ENCODE assay signal across 18 cellular contexts in the genomic region with DNA sequence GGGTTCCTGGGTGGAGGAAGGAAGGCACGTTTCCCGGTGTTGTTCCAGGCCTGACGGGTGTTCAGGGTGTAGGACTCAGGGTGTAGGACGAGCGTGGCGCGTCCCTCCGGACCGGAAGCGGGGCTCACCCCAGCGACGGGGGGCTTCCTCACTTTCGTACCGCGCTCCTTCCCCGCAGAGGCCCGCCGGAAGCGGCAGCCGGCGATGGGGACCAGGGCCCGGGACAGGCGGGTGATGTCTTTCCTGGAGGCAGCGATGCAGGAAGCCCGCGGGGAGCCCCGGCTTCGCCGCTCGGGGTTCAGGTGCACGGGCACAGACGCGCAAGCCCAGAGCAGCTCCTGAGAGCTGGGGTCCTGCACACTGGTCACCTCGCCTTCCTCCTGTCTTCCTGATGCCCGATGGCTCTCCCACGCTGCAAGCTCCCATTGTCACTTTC. TPM values are rescaled to one million over a fixed set of nuclear protein-coding genes. Genes with fewer than 3 reads are reported as not detected.
DNase-seq lines count a peak whose midpoint lies in the region; ATAC-seq and TF ChIP-seq lines count a peak whose summit lies in the region.
"Had no signal": no experiment of that assay in that cellular context is flagged by ENCODE, and none has a peak within 500 bp of the region (broad histone marks: within the 10 kb centered on the region; RNA-seq: fewer than 3 reads in every experiment).

No MANE protein-coding gene starts in this region.

- H3K4me1 Mint-ChIP-seq in GM23338: peaks cover 2% of the 10 kb centered on the region; the same call in 2 of the 3 replicates
- peaks cover 18% of the 10 kb centered on the region for H3K4me1 Mint-ChIP-seq in stimulated activated memory B cell treated with anti-CD40 and anti-IgM and Interleukin-4, amounts not matched to agents 10 μg/mL and 1 μg/mL and 100 μg/mL, for 72 hours
- H3K4me1 Mint-ChIP-seq: endodermal cell had no signal

- POLR2A ChIA-PET in GM10248 (lab: Yijun Ruan, JAX): no interaction called here

- H3K4me2 ChIP-seq in BLaER1 treated with 17β-estradiol and CSF1 and Interleukin-3, amounts not matched to agents 10 nM and 100 nM: peak overlapping the region; percentile 86 to 97 (median 94)
- peak overlapping the region; percentile 67 for H3K4me2 ChIP-seq in GM23338
- peak overlapping the region; percentile 32 for H3K4me2 ChIP-seq in osteoblast (ENCODE audit: insufficient read depth, low read length)

- peaks cover 12% of the 10 kb centered on the region for H3K9me3 Mint-ChIP-seq in GM23338
- peaks cover 6% of the 10 kb centered on the region for H3K9me3 Mint-ChIP-seq in stimulated activated memory B cell treated with anti-CD40 and anti-IgM and Interleukin-4, amounts not matched to agents 10 μg/mL and 1 μg/mL and 100 μg/mL, for 72 hours

- peaks cover 5 to 33% (median 21%) of the 10 kb centered on the region in 11 experiments; a peak in 19 of 22 replicates for H3K27me3 ChIP-seq in BLaER1 treated with 17β-estradiol and CSF1 and Interleukin-3, amounts not matched to agents 10 nM and 100 nM
- H3K27me3 ChIP-seq in GM23338 (ENCODE audit: insufficient read depth): peaks cover 23% of the 10 kb centered on the region
- H3K27me3 ChIP-seq in osteoblast (ENCODE audit: insufficient read depth, low read length): peaks cover 50% of the 10 kb centered on the region

- peaks cover 16% of the 10 kb centered on the region for H3K27me3 Mint-ChIP-seq in GM23338 (ENCODE audit: insufficient read depth, low read depth, poor library complexity)
- peaks cover 65% of the 10 kb centered on the region for H3K27me3 Mint-ChIP-seq in stimulated activated memory B cell treated with anti-CD40 and anti-IgM and Interleukin-4, amounts not matched to agents 10 μg/mL and 1 μg/mL and 100 μg/mL, for 72 hours

- CTCF ChIA-PET in GM10248 (lab: Yijun Ruan, JAX): interaction anchor here (1.2 kb wide), 1 partner anchor 33 kb away, joined by 3 read pairs; no protein-coding TSS in a partner anchor

- H3K27ac ChIP-seq in BLaER1 treated with 17β-estradiol and CSF1 and Interleukin-3, amounts not matched to agents 10 nM and 100 nM: no peak overlapping the region
- H3K27ac ChIP-seq in GM23338 (ENCODE audit: low read depth) (no peak overlapping the region), coronary artery (no peak overlapping the region), osteoblast (ENCODE audit: low read depth, low read length) (no peak overlapping the region)
- H3K27ac ChIP-seq: gastroesophageal sphincter, spleen had no signal

- TF ChIP-seq CTCF in GM23338 (conservative IDR thresholded peaks at IDR 0.05; ENCODE audit: low read depth in 2 of 2): no peak
- no peak for TF ChIP-seq CTCF in coronary artery (IDR thresholded peaks at IDR 0.05)
- no peak for TF ChIP-seq CTCF in osteoblast (IDR thresholded peaks at IDR 0.05; ENCODE audit: extremely low read depth, low read depth, low read length)
- TF ChIP-seq CTCF in GM10248 (IDR thresholded peaks at IDR 0.05; ENCODE audit: control extremely low read depth, extremely low read depth, low read depth, missing control alignments): no peak

- H4K20me1 ChIP-seq in BLaER1 treated with 17β-estradiol and CSF1 and Interleukin-3, amounts not matched to agents 10 nM and 100 nM: peaks cover 0 to 8% (median 0%) of the 10 kb centered on the region in 11 experiments; a peak in 1 of 22 replicates
- H4K20me1 ChIP-seq in GM23338 (replicated peaks; ENCODE audit: insufficient read depth) (no peaks in the 10 kb centered on the region), osteoblast (ENCODE audit: insufficient read depth, low read length) (no peaks in the 10 kb centered on the region)

- H3K9me2 ChIP-seq in GM23338 (ENCODE audit: insufficient read depth): no peaks in the 10 kb centered on the region

- peaks cover 8 to 13% (median 11%) of the 10 kb centered on the region in 10 experiments for H3K4me1 ChIP-seq in BLaER1 treated with 17β-estradiol and CSF1 and Interleukin-3, amounts not matched to agents 10 nM and 100 nM
- H3K4me1 ChIP-seq in GM23338 (ENCODE audit: insufficient read depth) (no peaks in the 10 kb centered on the region), osteoblast (ENCODE audit: insufficient read depth, low read length) (no peaks in the 10 kb centered on the region)

- peaks cover 6% of the 10 kb centered on the region for H3K36me3 Mint-ChIP-seq in GM23338 (ENCODE audit: low read depth)
- no peaks in the 10 kb centered on the region for H3K36me3 Mint-ChIP-seq in stimulated activated memory B cell treated with anti-CD40 and anti-IgM and Interleukin-4, amounts not matched to agents 10 μg/mL and 1 μg/mL and 100 μg/mL, for 72 hours
- H3K36me3 Mint-ChIP-seq: activated naive CD4-positive, alpha-beta T cell treated with anti-CD3 and anti-CD28 coated beads, Interleukin-2, amount 50 U/mL, for 72 hours had no signal

- 0 out of 3 replicates have a peak overlapping the region, but pooled peaks have one; percentile 1 for H3K4me3 Mint-ChIP-seq in GM23338
- no peak overlapping the region for H3K4me3 Mint-ChIP-seq in stimulated activated memory B cell treated with anti-CD40 and anti-IgM and Interleukin-4, amounts not matched to agents 10 μg/mL and 1 μg/mL and 100 μg/mL, for 72 hours
- H3K4me3 Mint-ChIP-seq: CD4-positive, CD25-positive, alpha-beta regulatory T cell; endodermal cell had no signal

- peak; percentile 67 for ATAC-seq in GM23338
- ATAC-seq in HG03025 (IDR thresholded peaks at IDR 0.05; ENCODE audit: low FRiP score, unreplicated experiment): no peak
- no peak for ATAC-seq in stimulated activated memory B cell treated with anti-CD40 and anti-IgM and Interleukin-4, amounts not matched to agents 10 μg/mL and 1 μg/mL and 100 μg/mL, for 72 hours
- ATAC-seq in HG03460 (IDR thresholded peaks at IDR 0.05; ENCODE audit: unreplicated experiment): no peak
- ATAC-seq: gastroesophageal sphincter had no signal

- H3K79me2 ChIP-seq in GM23338 (replicated peaks; ENCODE audit: insufficient read depth) (no peaks in the 10 kb centered on the region), osteoblast (ENCODE audit: insufficient read depth, low read length) (no peaks in the 10 kb centered on the region)

- H2AFZ ChIP-seq in GM23338 (peak overlapping the region; percentile 69), osteoblast (ENCODE audit: low read length) (peak overlapping the region; percentile 59)

- H3K4me3 ChIP-seq in BLaER1 treated with 17β-estradiol and CSF1 and Interleukin-3, amounts not matched to agents 10 nM and 100 nM: peak overlapping the region in 9 of 10 experiments; percentile 29 to 65 (median 51); a peak in 19 of 20 replicates
- H3K4me3 ChIP-seq in GM23338: peak overlapping the region; percentile 32; the same call in 1 of the 2 replicates
- peak overlapping the region; percentile 17 for H3K4me3 ChIP-seq in coronary artery
- no peak overlapping the region for H3K4me3 ChIP-seq in osteoblast (ENCODE audit: insufficient read depth, low read length)
- H3K4me3 ChIP-seq: gastroesophageal sphincter had no signal

- H3K36me3 ChIP-seq in BLaER1 treated with 17β-estradiol and CSF1 and Interleukin-3, amounts not matched to agents 10 nM and 100 nM: no peaks in the 10 kb centered on the region
- H3K36me3 ChIP-seq in GM23338 (ENCODE audit: insufficient read depth) (no peaks in the 10 kb centered on the region), osteoblast (ENCODE audit: insufficient read depth, low read length) (no peaks in the 10 kb centered on the region)
- H3K36me3 ChIP-seq: gastroesophageal sphincter, spleen had no signal

- peak overlapping the region in 5 of 11 experiments; percentile 3 to 44 (median 6); a peak in 3 of 22 replicates for H3K9ac ChIP-seq in BLaER1 treated with 17β-estradiol and CSF1 and Interleukin-3, amounts not matched to agents 10 nM and 100 nM

- peaks cover 20 to 28% (median 25%) of the 10 kb centered on the region in 11 experiments for H3K9me3 ChIP-seq in BLaER1 treated with 17β-estradiol and CSF1 and Interleukin-3, amounts not matched to agents 10 nM and 100 nM (replicated peaks in 1 of 11)
- H3K9me3 ChIP-seq in osteoblast (ENCODE audit: low read depth, low read length): no peaks in the 10 kb centered on the region

- DNase-seq in GM23338 (ENCODE audit: low spot score): no peak
- DNase-seq in coronary artery (ENCODE audit: low spot score): peak; percentile 60
- no peak for DNase-seq in osteoblast (ENCODE audit: insufficient read length, low spot score, missing footprints)
- no peak for DNase-seq in GM10248 (ENCODE audit: extremely low spot score)
- DNase-seq: CD4-positive, CD25-positive, alpha-beta regulatory T cell; central memory CD4-positive, alpha-beta T cell; EL; Right ventricle myocardium superior; spleen; substantia nigra had no signal

- no peaks in the 10 kb centered on the region for H3F3A ChIP-seq in GM23338 (replicated peaks; ENCODE audit: low read depth)

- H3K27ac Mint-ChIP-seq in GM23338: no peak overlapping the region
- no peak overlapping the region for H3K27ac Mint-ChIP-seq in stimulated activated memory B cell treated with anti-CD40 and anti-IgM and Interleukin-4, amounts not matched to agents 10 μg/mL and 1 μg/mL and 100 μg/mL, for 72 hours
- H3K27ac Mint-ChIP-seq: activated naive CD4-positive, alpha-beta T cell treated with anti-CD3 and anti-CD28 coated beads, Interleukin-2, amount 50 U/mL, for 72 hours; CD4-positive, CD25-positive, alpha-beta regulatory T cell; endodermal cell had no signal

TF ChIP-seq in GM23338, 12 proteins besides CTCF, POLR2A, EP300 and RAD21 (continues in another document):
- TF ChIP-seq CREB1 (CRISPR knock-in tag; IDR thresholded peaks at IDR 0.05; ENCODE audit: low read depth) (no peak), EZH2phosphoT487 (IDR thresholded peaks at IDR 0.05; ENCODE audit: unreplicated experiment) (no peak)
- TF ChIP-seq, protein P1, sequence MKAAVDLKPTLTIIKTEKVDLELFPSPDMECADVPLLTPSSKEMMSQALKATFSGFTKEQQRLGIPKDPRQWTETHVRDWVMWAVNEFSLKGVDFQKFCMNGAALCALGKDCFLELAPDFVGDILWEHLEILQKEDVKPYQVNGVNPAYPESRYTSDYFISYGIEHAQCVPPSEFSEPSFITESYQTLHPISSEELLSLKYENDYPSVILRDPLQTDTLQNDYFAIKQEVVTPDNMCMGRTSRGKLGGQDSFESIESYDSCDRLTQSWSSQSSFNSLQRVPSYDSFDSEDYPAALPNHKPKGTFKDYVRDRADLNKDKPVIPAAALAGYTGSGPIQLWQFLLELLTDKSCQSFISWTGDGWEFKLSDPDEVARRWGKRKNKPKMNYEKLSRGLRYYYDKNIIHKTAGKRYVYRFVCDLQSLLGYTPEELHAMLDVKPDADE (IDR thresholded peaks at IDR 0.05): no peak

RNA-seq across cellular contexts. Expression of gene FOXL2NB, which starts 13.4 kb away (rescaled TPM):
- 10.0 and 15.6 TPM in 2 replicates for total RNA-seq in GM23338 (2014; rRNA removed; shearing (Covaris generic))
- polyA plus RNA-seq in GM23338 (2016; fragmentation: Nextera tagmentation; extraction: Ambion mirVana): 9.3 and 11.2 TPM in 2 replicates
- total RNA-seq in osteoblast: 0.36 TPM in 1 of 2 replicates, not detected in the other
- total RNA-seq: activated naive CD4-positive, alpha-beta T cell treated with anti-CD3 and anti-CD28 coated beads, Interleukin-2, amount 50 U/mL, for 72 hours; CD4-positive, CD25-positive, alpha-beta regulatory T cell; omental fat pad; Right ventricle myocardium superior; spleen had no signal
- polyA plus RNA-seq: CD4-positive, CD25-positive, alpha-beta regulatory T cell had no signal

RNA-seq across cellular contexts. Expression of gene FOXL2, which starts 13.5 kb away (rescaled TPM):
- 2.3 and 3.5 TPM in 2 replicates for total RNA-seq in GM23338 (2014; rRNA removed; shearing (Covaris generic))
- 0.89 and 1.2 TPM in 2 replicates for polyA plus RNA-seq in GM23338 (2016; fragmentation: Nextera tagmentation; extraction: Ambion mirVana)
- total RNA-seq in osteoblast: under 0.01 and 0.36 TPM in 2 replicates
- total RNA-seq: activated naive CD4-positive, alpha-beta T cell treated with anti-CD3 and anti-CD28 coated beads, Interleukin-2, amount 50 U/mL, for 72 hours; CD4-positive, CD25-positive, alpha-beta regulatory T cell; gastroesophageal sphincter; omental fat pad; Right ventricle myocardium superior; spleen had no signal
- polyA plus RNA-seq: CD4-positive, CD25-positive, alpha-beta regulatory T cell; spleen had no signal

RNA-seq across cellular contexts. Expression of gene PRR23A, which starts 45.6 kb away (rescaled TPM):
- total RNA-seq in GM23338 (2014; rRNA removed; shearing (Covaris generic)): not detected in 2 replicates
- not detected in 2 replicates for polyA plus RNA-seq in GM23338 (2016; fragmentation: Nextera tagmentation; extraction: Ambion mirVana)
- not detected in 2 replicates for total RNA-seq in osteoblast
- total RNA-seq: activated naive CD4-positive, alpha-beta T cell treated with anti-CD3 and anti-CD28 coated beads, Interleukin-2, amount 50 U/mL, for 72 hours; CD4-positive, CD25-positive, alpha-beta regulatory T cell; endodermal cell; gastroesophageal sphincter; omental fat pad; Right ventricle myocardium superior; spleen had no signal
- polyA plus RNA-seq: CD4-positive, CD25-positive, alpha-beta regulatory T cell; spleen had no signal

Comparison
In these comparisons a context has a peak if more than half of its experiments do, and no peak if none do; other contexts are left out.
1. H3K4me2 ChIP-seq: peak in every context shown above with its lines; median percentile 94 in BLaER1 treated with 17β-estradiol and CSF1 and Interleukin-3, amounts not matched to agents 10 nM and 100 nM; 67 in GM23338; 32 in osteoblast.